Comparison of ENCODE assay signal across 1 cellular context in genomic region chr11:72413914-72414628, GRCh38.
A peak's percentile ranks its signal among the peaks of the same experiment; 100 is the strongest.
TF ChIP-seq lines count a peak whose summit lies in the region.

No MANE protein-coding gene starts in this region.

TF ChIP-seq in HEK293, 187 proteins besides CTCF, POLR2A, EP300 and RAD21 (continued from another document and continues in another):
- TF ChIP-seq PATZ1 (tag by site-specific recombination; IDR thresholded peaks at IDR 0.05) (no peak), ZNF133 (tag by site-specific recombination; IDR thresholded peaks at IDR 0.05) (no peak), ZBTB21 (tag by site-specific recombination; IDR thresholded peaks at IDR 0.05) (no peak), ZSCAN30 (tag by site-specific recombination; IDR thresholded peaks at IDR 0.05) (peak; percentile 58; the same call in 1 of the 2 replicates), ZNF23 (tag by site-specific recombination; IDR thresholded peaks at IDR 0.05; ENCODE audit: borderline replicate concordance) (no peak), ZNF600 (tag by site-specific recombination; IDR thresholded peaks at IDR 0.05) (no peak), ZNF2 (tag by site-specific recombination; IDR thresholded peaks at IDR 0.05) (0 out of 2 replicates have a peak, but pooled peaks have one; percentile 57), ZNF157 (tag by site-specific recombination; IDR thresholded peaks at IDR 0.05) (no peak), ZNF138 (tag by site-specific recombination; IDR thresholded peaks at IDR 0.05; ENCODE audit: borderline replicate concordance) (no peak), ZXDB (tag by site-specific recombination; IDR thresholded peaks at IDR 0.05) (no peak), ZNF121 (tag by site-specific recombination; IDR thresholded peaks at IDR 0.05) (no peak), OSR2 (tag by site-specific recombination; IDR thresholded peaks at IDR 0.05) (no peak), PRDM1 (tag by site-specific recombination; IDR thresholded peaks at IDR 0.05) (peak; percentile 63; the same call in 1 of the 2 replicates), ZNF513 (tag by site-specific recombination; IDR thresholded peaks at IDR 0.05) (no peak), ZNF585B (tag by site-specific recombination; IDR thresholded peaks at IDR 0.05) (no peak), REPIN1 (tag by site-specific recombination; IDR thresholded peaks at IDR 0.05; ENCODE audit: low read depth) (no peak), ZBTB7A (tag by site-specific recombination; IDR thresholded peaks at IDR 0.05; ENCODE audit: low read depth) (no peak), MZF1 (tag by site-specific recombination; IDR thresholded peaks at IDR 0.05; ENCODE audit: borderline replicate concordance) (no peak), ZNF24 (tag by site-specific recombination; IDR thresholded peaks at IDR 0.05) (0 out of 2 replicates have a peak, but pooled peaks have one; percentile 10), GLI4 (tag by site-specific recombination; IDR thresholded peaks at IDR 0.05) (no peak), ZNF324 (tag by site-specific recombination; IDR thresholded peaks at IDR 0.05) (no peak), SCRT1 (tag by site-specific recombination; IDR thresholded peaks at IDR 0.05; ENCODE audit: borderline replicate concordance) (no peak), ZBTB17 (tag by site-specific recombination; IDR thresholded peaks at IDR 0.05) (0 out of 2 replicates have a peak, but pooled peaks have one; percentile 14), ZNF558 (tag by site-specific recombination; IDR thresholded peaks at IDR 0.05) (no peak), KLF1 (tag by site-specific recombination; IDR thresholded peaks at IDR 0.05) (no peak), YY2 (tag by site-specific recombination; IDR thresholded peaks at IDR 0.05) (no peak), ZNF654 (tag by site-specific recombination; IDR thresholded peaks at IDR 0.05; ENCODE audit: low read depth) (peak; percentile 77), SETDB1 (IDR thresholded peaks at IDR 0.05; ENCODE audit: insufficient read length, low read length) (no peak), ZNF223 (tag by site-specific recombination; IDR thresholded peaks at IDR 0.05) (no peak), GLIS1 (tag by site-specific recombination; IDR thresholded peaks at IDR 0.05) (no peak), ZNF626 (tag by site-specific recombination; IDR thresholded peaks at IDR 0.05) (peak; percentile 44; the same call in 1 of the 2 replicates), ZNF394 (tag by site-specific recombination; IDR thresholded peaks at IDR 0.05; ENCODE audit: borderline replicate concordance) (no peak), ZNF645 (tag by site-specific recombination; IDR thresholded peaks at IDR 0.05) (no peak), ZSCAN23 (tag by site-specific recombination; IDR thresholded peaks at IDR 0.05) (no peak)
- TF ChIP-seq, protein P1, sequence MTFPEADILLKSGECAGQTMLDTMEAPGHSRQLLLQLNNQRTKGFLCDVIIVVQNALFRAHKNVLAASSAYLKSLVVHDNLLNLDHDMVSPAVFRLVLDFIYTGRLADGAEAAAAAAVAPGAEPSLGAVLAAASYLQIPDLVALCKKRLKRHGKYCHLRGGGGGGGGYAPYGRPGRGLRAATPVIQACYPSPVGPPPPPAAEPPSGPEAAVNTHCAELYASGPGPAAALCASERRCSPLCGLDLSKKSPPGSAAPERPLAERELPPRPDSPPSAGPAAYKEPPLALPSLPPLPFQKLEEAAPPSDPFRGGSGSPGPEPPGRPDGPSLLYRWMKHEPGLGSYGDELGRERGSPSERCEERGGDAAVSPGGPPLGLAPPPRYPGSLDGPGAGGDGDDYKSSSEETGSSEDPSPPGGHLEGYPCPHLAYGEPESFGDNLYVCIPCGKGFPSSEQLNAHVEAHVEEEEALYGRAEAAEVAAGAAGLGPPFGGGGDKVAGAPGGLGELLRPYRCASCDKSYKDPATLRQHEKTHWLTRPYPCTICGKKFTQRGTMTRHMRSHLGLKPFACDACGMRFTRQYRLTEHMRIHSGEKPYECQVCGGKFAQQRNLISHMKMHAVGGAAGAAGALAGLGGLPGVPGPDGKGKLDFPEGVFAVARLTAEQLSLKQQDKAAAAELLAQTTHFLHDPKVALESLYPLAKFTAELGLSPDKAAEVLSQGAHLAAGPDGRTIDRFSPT (tag by site-specific recombination; IDR thresholded peaks at IDR 0.05): 0 out of 2 replicates have a peak, but pooled peaks have one; percentile 3
- TF ChIP-seq, protein P2, sequence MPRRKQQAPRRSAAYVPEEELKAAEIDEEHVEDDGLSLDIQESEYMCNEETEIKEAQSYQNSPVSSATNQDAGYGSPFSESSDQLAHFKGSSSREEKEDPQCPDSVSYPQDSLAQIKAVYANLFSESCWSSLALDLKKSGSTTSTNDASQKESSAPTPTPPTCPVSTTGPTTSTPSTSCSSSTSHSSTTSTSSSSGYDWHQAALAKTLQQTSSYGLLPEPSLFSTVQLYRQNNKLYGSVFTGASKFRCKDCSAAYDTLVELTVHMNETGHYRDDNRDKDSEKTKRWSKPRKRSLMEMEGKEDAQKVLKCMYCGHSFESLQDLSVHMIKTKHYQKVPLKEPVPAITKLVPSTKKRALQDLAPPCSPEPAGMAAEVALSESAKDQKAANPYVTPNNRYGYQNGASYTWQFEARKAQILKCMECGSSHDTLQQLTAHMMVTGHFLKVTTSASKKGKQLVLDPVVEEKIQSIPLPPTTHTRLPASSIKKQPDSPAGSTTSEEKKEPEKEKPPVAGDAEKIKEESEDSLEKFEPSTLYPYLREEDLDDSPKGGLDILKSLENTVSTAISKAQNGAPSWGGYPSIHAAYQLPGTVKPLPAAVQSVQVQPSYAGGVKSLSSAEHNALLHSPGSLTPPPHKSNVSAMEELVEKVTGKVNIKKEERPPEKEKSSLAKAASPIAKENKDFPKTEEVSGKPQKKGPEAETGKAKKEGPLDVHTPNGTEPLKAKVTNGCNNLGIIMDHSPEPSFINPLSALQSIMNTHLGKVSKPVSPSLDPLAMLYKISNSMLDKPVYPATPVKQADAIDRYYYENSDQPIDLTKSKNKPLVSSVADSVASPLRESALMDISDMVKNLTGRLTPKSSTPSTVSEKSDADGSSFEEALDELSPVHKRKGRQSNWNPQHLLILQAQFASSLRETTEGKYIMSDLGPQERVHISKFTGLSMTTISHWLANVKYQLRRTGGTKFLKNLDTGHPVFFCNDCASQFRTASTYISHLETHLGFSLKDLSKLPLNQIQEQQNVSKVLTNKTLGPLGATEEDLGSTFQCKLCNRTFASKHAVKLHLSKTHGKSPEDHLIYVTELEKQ (tag by site-specific recombination; IDR thresholded peaks at IDR 0.05; ENCODE audit: borderline replicate concordance): no peak
- TF ChIP-seq, protein P3, sequence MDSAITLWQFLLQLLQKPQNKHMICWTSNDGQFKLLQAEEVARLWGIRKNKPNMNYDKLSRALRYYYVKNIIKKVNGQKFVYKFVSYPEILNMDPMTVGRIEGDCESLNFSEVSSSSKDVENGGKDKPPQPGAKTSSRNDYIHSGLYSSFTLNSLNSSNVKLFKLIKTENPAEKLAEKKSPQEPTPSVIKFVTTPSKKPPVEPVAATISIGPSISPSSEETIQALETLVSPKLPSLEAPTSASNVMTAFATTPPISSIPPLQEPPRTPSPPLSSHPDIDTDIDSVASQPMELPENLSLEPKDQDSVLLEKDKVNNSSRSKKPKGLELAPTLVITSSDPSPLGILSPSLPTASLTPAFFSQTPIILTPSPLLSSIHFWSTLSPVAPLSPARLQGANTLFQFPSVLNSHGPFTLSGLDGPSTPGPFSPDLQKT (IDR thresholded peaks at IDR 0.05; ENCODE audit: borderline replicate concordance, low read depth, low read length): no peak
- TF ChIP-seq, protein P4, sequence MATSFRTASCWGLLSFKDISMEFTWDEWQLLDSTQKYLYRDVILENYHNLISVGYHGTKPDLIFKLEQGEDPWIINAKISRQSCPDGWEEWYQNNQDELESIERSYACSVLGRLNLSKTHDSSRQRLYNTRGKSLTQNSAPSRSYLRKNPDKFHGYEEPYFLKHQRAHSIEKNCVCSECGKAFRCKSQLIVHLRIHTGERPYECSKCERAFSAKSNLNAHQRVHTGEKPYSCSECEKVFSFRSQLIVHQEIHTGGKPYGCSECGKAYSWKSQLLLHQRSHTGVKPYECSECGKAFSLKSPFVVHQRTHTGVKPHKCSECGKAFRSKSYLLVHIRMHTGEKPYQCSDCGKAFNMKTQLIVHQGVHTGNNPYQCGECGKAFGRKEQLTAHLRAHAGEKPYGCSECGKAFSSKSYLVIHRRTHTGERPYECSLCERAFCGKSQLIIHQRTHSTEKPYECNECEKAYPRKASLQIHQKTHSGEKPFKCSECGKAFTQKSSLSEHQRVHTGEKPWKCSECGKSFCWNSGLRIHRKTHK (tag by site-specific recombination; IDR thresholded peaks at IDR 0.05): no peak
- TF ChIP-seq, protein P5, sequence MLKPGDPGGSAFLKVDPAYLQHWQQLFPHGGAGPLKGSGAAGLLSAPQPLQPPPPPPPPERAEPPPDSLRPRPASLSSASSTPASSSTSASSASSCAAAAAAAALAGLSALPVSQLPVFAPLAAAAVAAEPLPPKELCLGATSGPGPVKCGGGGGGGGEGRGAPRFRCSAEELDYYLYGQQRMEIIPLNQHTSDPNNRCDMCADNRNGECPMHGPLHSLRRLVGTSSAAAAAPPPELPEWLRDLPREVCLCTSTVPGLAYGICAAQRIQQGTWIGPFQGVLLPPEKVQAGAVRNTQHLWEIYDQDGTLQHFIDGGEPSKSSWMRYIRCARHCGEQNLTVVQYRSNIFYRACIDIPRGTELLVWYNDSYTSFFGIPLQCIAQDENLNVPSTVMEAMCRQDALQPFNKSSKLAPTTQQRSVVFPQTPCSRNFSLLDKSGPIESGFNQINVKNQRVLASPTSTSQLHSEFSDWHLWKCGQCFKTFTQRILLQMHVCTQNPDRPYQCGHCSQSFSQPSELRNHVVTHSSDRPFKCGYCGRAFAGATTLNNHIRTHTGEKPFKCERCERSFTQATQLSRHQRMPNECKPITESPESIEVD (tag by site-specific recombination; IDR thresholded peaks at IDR 0.05): peak; percentile 30; the same call in 1 of the 2 replicates
- TF ChIP-seq, protein P6, sequence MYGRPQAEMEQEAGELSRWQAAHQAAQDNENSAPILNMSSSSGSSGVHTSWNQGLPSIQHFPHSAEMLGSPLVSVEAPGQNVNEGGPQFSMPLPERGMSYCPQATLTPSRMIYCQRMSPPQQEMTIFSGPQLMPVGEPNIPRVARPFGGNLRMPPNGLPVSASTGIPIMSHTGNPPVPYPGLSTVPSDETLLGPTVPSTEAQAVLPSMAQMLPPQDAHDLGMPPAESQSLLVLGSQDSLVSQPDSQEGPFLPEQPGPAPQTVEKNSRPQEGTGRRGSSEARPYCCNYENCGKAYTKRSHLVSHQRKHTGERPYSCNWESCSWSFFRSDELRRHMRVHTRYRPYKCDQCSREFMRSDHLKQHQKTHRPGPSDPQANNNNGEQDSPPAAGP (tag by site-specific recombination; IDR thresholded peaks at IDR 0.05): no peak
- TF ChIP-seq, protein P7, sequence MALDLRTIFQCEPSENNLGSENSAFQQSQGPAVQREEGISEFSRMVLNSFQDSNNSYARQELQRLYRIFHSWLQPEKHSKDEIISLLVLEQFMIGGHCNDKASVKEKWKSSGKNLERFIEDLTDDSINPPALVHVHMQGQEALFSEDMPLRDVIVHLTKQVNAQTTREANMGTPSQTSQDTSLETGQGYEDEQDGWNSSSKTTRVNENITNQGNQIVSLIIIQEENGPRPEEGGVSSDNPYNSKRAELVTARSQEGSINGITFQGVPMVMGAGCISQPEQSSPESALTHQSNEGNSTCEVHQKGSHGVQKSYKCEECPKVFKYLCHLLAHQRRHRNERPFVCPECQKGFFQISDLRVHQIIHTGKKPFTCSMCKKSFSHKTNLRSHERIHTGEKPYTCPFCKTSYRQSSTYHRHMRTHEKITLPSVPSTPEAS (tag by site-specific recombination; IDR thresholded peaks at IDR 0.05): 0 out of 2 replicates have a peak, but pooled peaks have one; percentile 12
- TF ChIP-seq, protein P8, sequence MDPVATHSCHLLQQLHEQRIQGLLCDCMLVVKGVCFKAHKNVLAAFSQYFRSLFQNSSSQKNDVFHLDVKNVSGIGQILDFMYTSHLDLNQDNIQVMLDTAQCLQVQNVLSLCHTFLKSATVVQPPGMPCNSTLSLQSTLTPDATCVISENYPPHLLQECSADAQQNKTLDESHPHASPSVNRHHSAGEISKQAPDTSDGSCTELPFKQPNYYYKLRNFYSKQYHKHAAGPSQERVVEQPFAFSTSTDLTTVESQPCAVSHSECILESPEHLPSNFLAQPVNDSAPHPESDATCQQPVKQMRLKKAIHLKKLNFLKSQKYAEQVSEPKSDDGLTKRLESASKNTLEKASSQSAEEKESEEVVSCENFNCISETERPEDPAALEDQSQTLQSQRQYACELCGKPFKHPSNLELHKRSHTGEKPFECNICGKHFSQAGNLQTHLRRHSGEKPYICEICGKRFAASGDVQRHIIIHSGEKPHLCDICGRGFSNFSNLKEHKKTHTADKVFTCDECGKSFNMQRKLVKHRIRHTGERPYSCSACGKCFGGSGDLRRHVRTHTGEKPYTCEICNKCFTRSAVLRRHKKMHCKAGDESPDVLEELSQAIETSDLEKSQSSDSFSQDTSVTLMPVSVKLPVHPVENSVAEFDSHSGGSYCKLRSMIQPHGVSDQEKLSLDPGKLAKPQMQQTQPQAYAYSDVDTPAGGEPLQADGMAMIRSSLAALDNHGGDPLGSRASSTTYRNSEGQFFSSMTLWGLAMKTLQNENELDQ (tag by site-specific recombination; IDR thresholded peaks at IDR 0.05; ENCODE audit: low read depth): no peak
